In the genomic region with DNA sequence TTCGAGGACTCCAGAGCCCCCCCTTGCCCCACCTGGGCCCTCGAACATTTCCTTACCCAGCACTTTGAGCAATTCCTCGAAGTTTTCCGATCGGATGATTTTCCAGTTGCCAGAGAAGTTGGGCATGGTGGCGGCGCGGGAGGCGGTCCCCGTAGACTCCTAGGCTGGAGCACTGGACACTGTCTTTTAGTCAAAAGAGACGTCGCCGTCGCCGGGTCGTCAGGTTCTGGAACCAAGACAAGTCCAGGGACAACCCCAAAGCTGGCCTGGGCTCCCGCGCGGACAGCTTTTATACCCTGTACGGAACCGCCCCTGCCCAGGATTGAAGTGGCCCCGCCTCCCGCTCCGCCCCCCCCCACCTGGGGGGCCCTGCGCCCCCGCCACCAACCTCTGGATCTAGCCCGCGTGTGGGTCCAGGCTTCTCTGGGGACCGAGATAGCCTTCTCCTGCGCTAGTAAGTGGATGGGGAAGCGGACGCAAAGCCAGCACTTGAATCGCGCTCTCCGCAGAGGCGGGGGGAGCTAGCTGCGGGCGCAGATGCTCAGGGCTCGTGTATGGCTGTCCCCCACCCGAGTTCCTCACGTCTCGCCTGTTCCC, we compare ENCODE assay signal across 8 cellular contexts. TPM values are rescaled to one million over a fixed set of nuclear protein-coding genes. Genes with fewer than 3 reads are reported as not detected.
DNase-seq lines count a peak whose midpoint lies in the region; ATAC-seq and TF ChIP-seq lines count a peak whose summit lies in the region.

CRABP2 (minus strand) TSS at position 263 of the 597 bp plus-strand sequence; CDS start at position 126, 137 bp downstream.

- ATAC-seq in HG02798 (IDR thresholded peaks at IDR 0.05; ENCODE audit: poor library complexity, unreplicated experiment), result no peak

- peak within 1 kb of the TSS; percentile 97 to 98 (median 98) for H3K27ac Mint-ChIP-seq in H9
- H3K27ac Mint-ChIP-seq in stimulated activated naive CD8-positive, alpha-beta T cell treated with anti-CD3 and anti-CD28 coated beads, Interleukin-15, Interleukin-2, amounts not matched to agents 100 ng/mL and 50 ng/mL, for 24 hours, result peak within 1 kb of the TSS; percentile 55

- H2AFZ ChIP-seq in H9 (ENCODE audit: low read length), result no peak within 1 kb of the TSS

- no peak within 1 kb of the TSS for H3T11ph ChIP-seq in H9 (ENCODE audit: low read length)

- H3K4me3 ChIP-seq in Peyer's patch, result peak within 1 kb of the TSS; percentile 30 to 56 (median 45)
- peak within 1 kb of the TSS; percentile 40 for H3K4me3 ChIP-seq in brain microvascular endothelial cell (ENCODE audit: low read depth, low read length)

- no peak within 1 kb of the TSS for H4K8ac ChIP-seq in H9 (replicated peaks; ENCODE audit: insufficient read length, low read depth, low read length)

- peaks cover 6 to 23% (median 13%) of the 10 kb centered on the region in 3 experiments for H3K36me3 Mint-ChIP-seq in H9 (ENCODE audit: insufficient read depth in 1 of 3, low read depth in 3 of 3)
- no peaks in the 10 kb centered on the region for H3K36me3 Mint-ChIP-seq in stimulated activated naive CD8-positive, alpha-beta T cell treated with anti-CD3 and anti-CD28 coated beads, Interleukin-15, Interleukin-2, amounts not matched to agents 100 ng/mL and 50 ng/mL, for 24 hours (ENCODE audit: low read depth)

- no peak within 1 kb of the TSS for H3K27ac ChIP-seq in H9 (ENCODE audit: insufficient read length, low read depth, low read length)
- peak within 1 kb of the TSS in 3 of 4 donors; percentile 5 to 67 (median 59) for H3K27ac ChIP-seq in Peyer's patch
- H3K27ac ChIP-seq in brain microvascular endothelial cell, result no peak within 1 kb of the TSS

- no peak within 1 kb of the TSS for H4K5ac ChIP-seq in H9 (ENCODE audit: insufficient read length, low read depth, low read length)

- no peak within 1 kb of the TSS for H2AK5ac ChIP-seq in H9 (ENCODE audit: insufficient read length, low read length)

- H3K4me2 ChIP-seq in H9 (ENCODE audit: insufficient read depth, insufficient read length, low read length), result peak within 1 kb of the TSS; percentile 83

- H3K4me1 ChIP-seq in H9 (ENCODE audit: insufficient read depth, low read length), result peaks cover 17% of the 10 kb centered on the region; the same call in 1 of the 2 replicates
- H3K4me1 ChIP-seq in Peyer's patch, result peaks cover 7 to 40% (median 22%) of the 10 kb centered on the region in 4 donors

- H3K9me3 ChIP-seq in H9 (ENCODE audit: control insufficient read depth, low read depth, low read length) (no peaks in the 10 kb centered on the region), Peyer's patch (no peaks in the 10 kb centered on the region)

- no peaks in the 10 kb centered on the region for H4K20me1 ChIP-seq in H9 (ENCODE audit: control insufficient read depth, insufficient read depth, insufficient read length)

- H3K27me3 ChIP-seq in H9 (ENCODE audit: insufficient read depth, low read length) (peaks cover 3% of the 10 kb centered on the region; the same call in 1 of the 2 replicates), Peyer's patch (no peaks in the 10 kb centered on the region), brain microvascular endothelial cell (replicated peaks) (no peaks in the 10 kb centered on the region)

- no peak within 1 kb of the TSS for H3K56ac ChIP-seq in H9 (ENCODE audit: insufficient read length, low read depth, low read length)

- H3K79me1 ChIP-seq in H9 (ENCODE audit: insufficient read depth, low read depth, low read length, poor library complexity, severe bottlenecking), result no peaks in the 10 kb centered on the region

- H2BK20ac ChIP-seq in H9 (ENCODE audit: low read depth, low read length, poor library complexity, severe bottlenecking), result no peak within 1 kb of the TSS

- in situ Hi-C loops in brain microvascular endothelial cell (cut with HindIII; ENCODE audit: low pct_ligation_motif_present, low sequenced_read_pairs), result no loop called here

- H3K4me1 Mint-ChIP-seq in H9, result peaks cover 66 to 74% of the 10 kb centered on the region in 2 experiments
- peaks cover 27% of the 10 kb centered on the region for H3K4me1 Mint-ChIP-seq in stimulated activated naive CD8-positive, alpha-beta T cell treated with anti-CD3 and anti-CD28 coated beads, Interleukin-15, Interleukin-2, amounts not matched to agents 100 ng/mL and 50 ng/mL, for 24 hours (ENCODE audit: low read depth)

- no peak within 1 kb of the TSS for H2BK120ac ChIP-seq in H9 (ENCODE audit: low read depth, low read length, poor library complexity, severe bottlenecking)

- no peaks in the 10 kb centered on the region for H3K79me2 ChIP-seq in H9 (ENCODE audit: insufficient read depth, low read length)

- no peak within 1 kb of the TSS for H2BK5ac ChIP-seq in H9 (ENCODE audit: insufficient read length, low read length)

- peaks cover 37% of the 10 kb centered on the region for H3K27me3 Mint-ChIP-seq in H9 (ENCODE audit: low read depth)
- peaks cover 29% of the 10 kb centered on the region for H3K27me3 Mint-ChIP-seq in stimulated activated naive CD8-positive, alpha-beta T cell treated with anti-CD3 and anti-CD28 coated beads, Interleukin-15, Interleukin-2, amounts not matched to agents 100 ng/mL and 50 ng/mL, for 24 hours

- H2BK12ac ChIP-seq in H9 (ENCODE audit: insufficient read length, low read depth, low read length), result no peak within 1 kb of the TSS

- no CpG with 5 or more reads among the region's 42 CpGs for WGBS in H9 (ENCODE audit: extremely low coverage, insufficient read length, low lambda C conversion rate)

- H3K4me3 Mint-ChIP-seq in H9, result peak within 1 kb of the TSS; percentile 74 to 91
- H3K4me3 Mint-ChIP-seq in stimulated activated naive CD8-positive, alpha-beta T cell treated with anti-CD3 and anti-CD28 coated beads, Interleukin-15, Interleukin-2, amounts not matched to agents 100 ng/mL and 50 ng/mL, for 24 hours, result peak within 1 kb of the TSS; percentile 78

- H3K9me3 Mint-ChIP-seq in H9, result no peaks in the 10 kb centered on the region; a peak in 1 of 5 replicates
- no peaks in the 10 kb centered on the region for H3K9me3 Mint-ChIP-seq in stimulated activated naive CD8-positive, alpha-beta T cell treated with anti-CD3 and anti-CD28 coated beads, Interleukin-15, Interleukin-2, amounts not matched to agents 100 ng/mL and 50 ng/mL, for 24 hours

- peaks cover 39% of the 10 kb centered on the region for H3K23me2 ChIP-seq in H9 (ENCODE audit: insufficient read length, low read depth, low read length, poor library complexity, severe bottlenecking)

- no peak within 1 kb of the TSS for H3K23ac ChIP-seq in H9 (ENCODE audit: insufficient read length, low read depth, low read length)

- H3K9ac ChIP-seq in H9 (ENCODE audit: extremely low read depth, insufficient read length, low read length), result peak within 1 kb of the TSS; percentile 1

- no peaks in the 10 kb centered on the region for H3K36me3 ChIP-seq in Peyer's patch
- no peaks in the 10 kb centered on the region for H3K36me3 ChIP-seq in brain microvascular endothelial cell (replicated peaks)

- TF ChIP-seq CTCF in H9 (conservative IDR thresholded peaks at IDR 0.05) (no peak), Peyer's patch (IDR thresholded peaks at IDR 0.05) (no peak), brain microvascular endothelial cell (IDR thresholded peaks at IDR 0.05; ENCODE audit: low read depth, low read length, missing control alignments) (no peak)

- no peak within 1 kb of the TSS for H2BK15ac ChIP-seq in H9 (ENCODE audit: low read depth, low read length)

- peak within 1 kb of the TSS; percentile 27 for H3K14ac ChIP-seq in H9 (ENCODE audit: insufficient read depth, low read length)

- H4K91ac ChIP-seq in H9 (ENCODE audit: insufficient read length, low read depth, low read length), result no peak within 1 kb of the TSS

- no peak for DNase-seq in H9
- DNase-seq in Peyer's patch, result peak in 1 of 3 donors; percentile 55
- no peak for DNase-seq in brain microvascular endothelial cell
- peak; percentile 91 for DNase-seq in left kidney (ENCODE audit: low read depth, low spot score)
- DNase-seq in middle frontal gyrus (ENCODE audit: extremely low spot score, low spot score), result no peak
- DNase-seq in GM19240 (ENCODE audit: insufficient read length, low spot score), result no peak

- TF ChIP-seq POLR2A in Peyer's patch (IDR thresholded peaks at IDR 0.05), result no peak

- H3K18ac ChIP-seq in H9 (ENCODE audit: insufficient read length, low read depth, low read length), result peak within 1 kb of the TSS; percentile 18

- no peak within 1 kb of the TSS for H3K4ac ChIP-seq in H9 (ENCODE audit: low read depth, low read length)

RNA-seq across cellular contexts. Expression of gene CRABP2, which starts in this region (rescaled TPM):
- total RNA-seq in H9 (2021) (180 and 184 TPM in 2 replicates), Peyer's patch (1 to 10 TPM in 2 of 4 donors, not detected in 2; 3.6 to 5.0 TPM)

Comparison
In these comparisons a context has a peak if more than half of its experiments do, and no peak if none do; other contexts are left out.
1. RNA of gene CRABP2 (total RNA-seq): 180 to 184 TPM in H9; 3.6 to 5.0 TPM in Peyer's patch; every median in the first group is over 10 times any median in the second.
2. H3K27ac ChIP-seq: peak in Peyer's patch (3 of 4); none in H9 (single experiment) and brain microvascular endothelial cell (single experiment).